In the genomic region with DNA sequence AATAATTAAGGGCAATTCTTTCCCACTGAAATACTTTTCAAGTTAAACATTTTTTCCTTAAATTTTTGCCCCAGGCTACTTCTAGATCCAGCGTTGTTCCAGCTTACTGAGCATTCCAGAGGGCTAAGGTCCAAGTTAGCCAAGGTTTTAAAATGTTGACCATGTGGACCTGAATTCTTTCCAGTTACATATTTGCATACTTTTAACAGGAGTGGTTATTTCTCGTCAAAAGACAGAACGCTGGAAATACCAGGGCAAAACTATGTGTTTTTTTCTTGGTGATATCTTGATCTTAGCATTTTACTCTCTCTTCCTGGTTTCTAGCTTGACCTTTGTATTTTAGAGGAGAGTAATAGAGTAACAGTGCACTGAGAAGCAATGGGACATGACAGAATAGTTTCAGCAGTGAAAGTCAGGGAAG, we compare ENCODE assay signal across 11 cellular contexts. TPM values are rescaled to one million over a fixed set of nuclear protein-coding genes. Genes with fewer than 3 reads are reported as not detected.
A peak's percentile ranks its signal among the peaks of the same experiment; 100 is the strongest.
DNase-seq lines count a peak whose midpoint lies in the region; ATAC-seq and TF ChIP-seq lines count a peak whose summit lies in the region.
"Had no signal": no experiment of that assay in that cellular context is flagged by ENCODE, and none has a peak within 500 bp of the region (broad histone marks: within the 10 kb centered on the region; RNA-seq: fewer than 3 reads in every experiment).

No MANE protein-coding gene starts in this region.

- H3F3A ChIP-seq in smooth muscle cell (ENCODE audit: low read depth) = peaks cover 15% of the 10 kb centered on the region
- H3F3A ChIP-seq in GM23338 (replicated peaks; ENCODE audit: low read depth) = no peaks in the 10 kb centered on the region

- peak; percentile 80 for DNase-seq in GM03348 (ENCODE audit: low spot score)
- no peak for DNase-seq in ascending aorta (ENCODE audit: low spot score in 2 of 2)
- peak; percentile 84 for DNase-seq in iris pigment epithelial cell (ENCODE audit: low read depth)
- no peak for DNase-seq in smooth muscle cell (lab: John Stamatoyannopoulos, UW; ENCODE audit: unreplicated experiment)
- DNase-seq in GM23338 (ENCODE audit: low spot score) = no peak
- DNase-seq in activated naive CD4-positive, alpha-beta T cell treated with Interleukin-2 at 50 U/mL for 16 hours = no peak
- no peak for DNase-seq in CD8-positive, alpha-beta T cell
- no peak for DNase-seq in left ventricle myocardium inferior
- DNase-seq: NCI-H1436 treated with DMSO at 0.1 percent for 48 hours had no signal

- WGBS in smooth muscle cell (ENCODE audit: low lambda C conversion rate) = 0% methylated on average over 3 of the region's 3 CpGs

- peak overlapping the region in 1 of 2 donors; percentile 22 for H3K4me3 ChIP-seq in ascending aorta
- no peak overlapping the region for H3K4me3 ChIP-seq in smooth muscle cell
- no peak overlapping the region for H3K4me3 ChIP-seq in GM23338
- H3K4me3 ChIP-seq in CD8-positive, alpha-beta T cell (ENCODE audit: low read depth, low read length) = no peak overlapping the region
- no peak overlapping the region for H3K4me3 ChIP-seq in left ventricle myocardium inferior
- H3K4me3 ChIP-seq: coronary artery had no signal

- TF ChIP-seq CTCF in ascending aorta (IDR thresholded peaks at IDR 0.05) (no peak), smooth muscle cell (IDR thresholded peaks at IDR 0.05; ENCODE audit: borderline replicate concordance, insufficient read depth, poor library complexity, severe bottlenecking) (no peak), GM23338 (conservative IDR thresholded peaks at IDR 0.05; ENCODE audit: low read depth in 2 of 2) (no peak), left ventricle myocardium inferior (IDR thresholded peaks at IDR 0.05; ENCODE audit: borderline replicate concordance) (no peak)
- no peak for TF ChIP-seq CTCF in CD8-positive, alpha-beta T cell (IDR thresholded peaks at IDR 0.05)

- H3K27ac ChIP-seq in ascending aorta (peak overlapping the region; percentile 48 to 58), smooth muscle cell (ENCODE audit: low read depth) (peak overlapping the region; percentile 67), GM23338 (ENCODE audit: low read depth) (no peak overlapping the region), left ventricle myocardium inferior (replicated peaks) (no peak overlapping the region)
- no peak overlapping the region for H3K27ac ChIP-seq in CD8-positive, alpha-beta T cell (ENCODE audit: low read depth, low read length)

- no peaks in the 10 kb centered on the region for H3K9me2 ChIP-seq in GM23338 (ENCODE audit: insufficient read depth)

- H3K4me1 Mint-ChIP-seq in GM23338 = peaks cover 6% of the 10 kb centered on the region; the same call in 2 of the 3 replicates
- peaks cover 5% of the 10 kb centered on the region for H3K4me1 Mint-ChIP-seq in CD8-positive, alpha-beta T cell (ENCODE audit: low read depth)
- H3K4me1 Mint-ChIP-seq: memory B cell had no signal

- no peak overlapping the region for H3K27ac Mint-ChIP-seq in GM23338
- no peak overlapping the region for H3K27ac Mint-ChIP-seq in CD8-positive, alpha-beta T cell
- H3K27ac Mint-ChIP-seq: memory B cell had no signal

- H3K9me3 Mint-ChIP-seq in GM23338 = no peaks in the 10 kb centered on the region
- no peaks in the 10 kb centered on the region for H3K9me3 Mint-ChIP-seq in CD8-positive, alpha-beta T cell
- H3K9me3 Mint-ChIP-seq: memory B cell had no signal

- intact Hi-C loops in ascending aorta (cut with DNase I) (no loop called here), left ventricle myocardium inferior (cut with micrococcal nuclease) (no loop called here)
- intact Hi-C loops in CD8-positive, alpha-beta T cell (cut with DNase I, micrococcal nuclease) = loop anchor here in 1 of 2 experiments (10.0 kb wide), 1 partner anchor 59 kb away; no protein-coding TSS in a partner anchor

- H4K20me1 ChIP-seq in smooth muscle cell (ENCODE audit: low read depth) (no peaks in the 10 kb centered on the region), GM23338 (replicated peaks; ENCODE audit: insufficient read depth) (no peaks in the 10 kb centered on the region)

- no peak overlapping the region for H3K9ac ChIP-seq in smooth muscle cell (ENCODE audit: low read depth)

- peak overlapping the region; percentile 42 for H2AFZ ChIP-seq in smooth muscle cell (ENCODE audit: low read depth)
- H2AFZ ChIP-seq in GM23338 = no peak overlapping the region

- H3K36me3 Mint-ChIP-seq in GM23338 (ENCODE audit: low read depth) = no peaks in the 10 kb centered on the region
- no peaks in the 10 kb centered on the region for H3K36me3 Mint-ChIP-seq in CD8-positive, alpha-beta T cell
- H3K36me3 Mint-ChIP-seq: memory B cell had no signal

- H3K27me3 ChIP-seq in ascending aorta (no peaks in the 10 kb centered on the region), smooth muscle cell (ENCODE audit: low read depth) (no peaks in the 10 kb centered on the region), GM23338 (ENCODE audit: insufficient read depth) (no peaks in the 10 kb centered on the region), left ventricle myocardium inferior (ENCODE audit: low read depth) (no peaks in the 10 kb centered on the region)
- H3K27me3 ChIP-seq in CD8-positive, alpha-beta T cell (ENCODE audit: insufficient read depth, low read length) = no peaks in the 10 kb centered on the region

- ATAC-seq in GM23338 = no peak
- ATAC-seq in CD8-positive, alpha-beta T cell = no peak

- H3K79me2 ChIP-seq in smooth muscle cell (ENCODE audit: low read depth) (no peaks in the 10 kb centered on the region), GM23338 (replicated peaks; ENCODE audit: insufficient read depth) (no peaks in the 10 kb centered on the region)

- H3K4me2 ChIP-seq in smooth muscle cell (peak overlapping the region; percentile 67), GM23338 (no peak overlapping the region)

- POLR2A ChIA-PET in CD8-positive, alpha-beta T cell (lab: Charles Lee) = no interaction called here

- CTCF ChIA-PET in CD8-positive, alpha-beta T cell (lab: Charles Lee) = no interaction called here

- peaks cover 0 to 4% of the 10 kb centered on the region in 2 donors for H3K4me1 ChIP-seq in ascending aorta
- H3K4me1 ChIP-seq in smooth muscle cell (ENCODE audit: low read depth) = peaks cover 20% of the 10 kb centered on the region
- no peaks in the 10 kb centered on the region for H3K4me1 ChIP-seq in GM23338 (ENCODE audit: insufficient read depth)
- no peaks in the 10 kb centered on the region for H3K4me1 ChIP-seq in CD8-positive, alpha-beta T cell (ENCODE audit: insufficient read depth, low read length)
- H3K4me1 ChIP-seq in left ventricle myocardium inferior = peaks cover 5% of the 10 kb centered on the region

- H3K4me3 Mint-ChIP-seq in GM23338 = no peak overlapping the region
- no peak overlapping the region for H3K4me3 Mint-ChIP-seq in CD8-positive, alpha-beta T cell
- H3K4me3 Mint-ChIP-seq: memory B cell had no signal

- H3K27me3 Mint-ChIP-seq in GM23338 (ENCODE audit: insufficient read depth, low read depth, poor library complexity) = no peaks in the 10 kb centered on the region
- H3K27me3 Mint-ChIP-seq in CD8-positive, alpha-beta T cell (ENCODE audit: low read depth) = no peaks in the 10 kb centered on the region
- H3K27me3 Mint-ChIP-seq: memory B cell had no signal

- H3K9me3 ChIP-seq in ascending aorta (no peaks in the 10 kb centered on the region), smooth muscle cell (replicated peaks; ENCODE audit: low read depth) (no peaks in the 10 kb centered on the region), left ventricle myocardium inferior (replicated peaks) (no peaks in the 10 kb centered on the region)
- no peaks in the 10 kb centered on the region for H3K9me3 ChIP-seq in CD8-positive, alpha-beta T cell (ENCODE audit: low read length)

- no peaks in the 10 kb centered on the region for H3K36me3 ChIP-seq in ascending aorta
- no peaks in the 10 kb centered on the region for H3K36me3 ChIP-seq in smooth muscle cell (ENCODE audit: low read depth)
- no peaks in the 10 kb centered on the region for H3K36me3 ChIP-seq in GM23338 (ENCODE audit: insufficient read depth)
- no peaks in the 10 kb centered on the region for H3K36me3 ChIP-seq in CD8-positive, alpha-beta T cell (ENCODE audit: insufficient read depth, low read length)
- H3K36me3 ChIP-seq in left ventricle myocardium inferior = no peaks in the 10 kb centered on the region

TF ChIP-seq in GM23338, 12 proteins besides CTCF, POLR2A, EP300 and RAD21:
- no peak for TF ChIP-seq NANOG (IDR thresholded peaks at IDR 0.05; ENCODE audit: borderline replicate concordance)
- TF ChIP-seq, protein P1, sequence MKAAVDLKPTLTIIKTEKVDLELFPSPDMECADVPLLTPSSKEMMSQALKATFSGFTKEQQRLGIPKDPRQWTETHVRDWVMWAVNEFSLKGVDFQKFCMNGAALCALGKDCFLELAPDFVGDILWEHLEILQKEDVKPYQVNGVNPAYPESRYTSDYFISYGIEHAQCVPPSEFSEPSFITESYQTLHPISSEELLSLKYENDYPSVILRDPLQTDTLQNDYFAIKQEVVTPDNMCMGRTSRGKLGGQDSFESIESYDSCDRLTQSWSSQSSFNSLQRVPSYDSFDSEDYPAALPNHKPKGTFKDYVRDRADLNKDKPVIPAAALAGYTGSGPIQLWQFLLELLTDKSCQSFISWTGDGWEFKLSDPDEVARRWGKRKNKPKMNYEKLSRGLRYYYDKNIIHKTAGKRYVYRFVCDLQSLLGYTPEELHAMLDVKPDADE (IDR thresholded peaks at IDR 0.05) = no peak
- no peak for TF ChIP-seq EZH2phosphoT487 (IDR thresholded peaks at IDR 0.05; ENCODE audit: unreplicated experiment)

RNA-seq across cellular contexts. Expression of a gene that starts 32.8 kb away (rescaled TPM):
- total RNA-seq in ascending aorta = not detected
- 0.09 TPM in 1 of 2 replicates, not detected in the other for total RNA-seq in smooth muscle cell
- polyA plus RNA-seq in smooth muscle cell = not detected in 2 replicates
- 0.54 and 1.2 TPM in 2 replicates for total RNA-seq in GM23338 (2014; rRNA removed; shearing (Covaris generic))
- 0.42 and 0.61 TPM in 2 replicates for polyA plus RNA-seq in GM23338 (2016; fragmentation: Nextera tagmentation; extraction: Ambion mirVana)
- not detected for total RNA-seq in CD8-positive, alpha-beta T cell
- total RNA-seq in left ventricle myocardium inferior = 0.25 TPM

Comparison
In these comparisons a context has a peak if more than half of its experiments do, and no peak if none do; other contexts are left out.
1. DNase-seq: peak in GM03348 (single experiment) and iris pigment epithelial cell (single experiment); none in ascending aorta (0 of 2), smooth muscle cell (single experiment), GM23338 (single experiment), activated naive CD4-positive, alpha-beta T cell treated with Interleukin-2 at 50 U/mL for 16 hours (single experiment), CD8-positive, alpha-beta T cell (0 of 7) and left ventricle myocardium inferior (single experiment).
2. H3K27ac ChIP-seq: peak in ascending aorta (2 of 2) and smooth muscle cell (single experiment); none in GM23338 (single experiment), CD8-positive, alpha-beta T cell (single experiment) and left ventricle myocardium inferior (single experiment).